ENCODE assay signal across 15 cellular contexts in genomic region chr10:87519582-87519981, GRCh38.
DNase-seq lines count a peak whose midpoint lies in the region; ATAC-seq and TF ChIP-seq lines count a peak whose summit lies in the region.
"Had no signal": no experiment of that assay in that cellular context is flagged by ENCODE, and none has a peak within 500 bp of the region (broad histone marks: within the 10 kb centered on the region; RNA-seq: fewer than 3 reads in every experiment).

No MANE protein-coding gene starts in this region.

- DNase-seq in GM10248 (ENCODE audit: extremely low spot score): peak; percentile 52
- no peak for DNase-seq in hippocampal formation (lab: John Stamatoyannopoulos, UW)
- no peak for DNase-seq in COLO829 (ENCODE audit: low spot score)
- no peak for DNase-seq in NCI-H510A treated with DMSO at 0.1 percent for 48 hours (lab: John Stamatoyannopoulos, UW)
- DNase-seq in AG20443 (ENCODE audit: low spot score): no peak
- DNase-seq: activated CD4-positive, alpha-beta T cell treated with anti-CD3 and anti-CD28 coated beads, Interleukin-2, amount 50 U/mL, for 4 hours; activated T-cell treated with anti-CD3 and anti-CD28 coated beads, Interleukin-2, amount 50 U/mL, for 24 hours; colonic mucosa; NCI-H1436 treated with DMSO at 0.1 percent for 48 hours; stimulated activated CD4-positive, alpha-beta T cell treated with anti-CD3 and anti-CD28 coated beads, Interleukin-12 subunit alpha, Interleukin-12 subunit beta, amount 100 ng/mL, for 4 hours; stimulated activated naive CD4-positive, alpha-beta T cell treated with Interleukin-2 at 50 U/mL for 16 hours; upper lobe of left lung had no signal

- CTCF ChIA-PET in GM10248 (lab: Yijun Ruan, JAX): interaction anchor here (1.2 to 2.2 kb wide), 6 partner anchors 13 to 215 kb away, joined by 3 to 9 read pairs (median 4); partner anchors contain the start of gene MINPP1

- no peak for TF ChIP-seq CTCF in GM10248 (IDR thresholded peaks at IDR 0.05; ENCODE audit: control extremely low read depth, extremely low read depth, low read depth, missing control alignments)

- POLR2A ChIA-PET in GM10248 (lab: Yijun Ruan, JAX): no interaction called here

- ATAC-seq in GM18909 (IDR thresholded peaks at IDR 0.05; ENCODE audit: poor library complexity, unreplicated experiment) (peak; percentile 58), GM21717 (IDR thresholded peaks at IDR 0.05; ENCODE audit: unreplicated experiment) (peak; percentile 64), HG03571 (IDR thresholded peaks at IDR 0.05; ENCODE audit: unreplicated experiment) (peak; percentile 68)
